Comparison of ENCODE assay signal across 15 cellular contexts in genomic region chr6:64217721-64218603, GRCh38.
DNase-seq lines count a peak whose midpoint lies in the region; ATAC-seq and TF ChIP-seq lines count a peak whose summit lies in the region.
"Had no signal": no experiment of that assay in that cellular context is flagged by ENCODE, and none has a peak within 500 bp of the region (broad histone marks: within the 10 kb centered on the region; RNA-seq: fewer than 3 reads in every experiment).

No MANE protein-coding gene starts in this region.

- CTCF ChIA-PET in Caco-2 (lab: Charles Lee) = no interaction called here

- no peaks in the 10 kb centered on the region for H3K27me3 Mint-ChIP-seq in Caco-2 (ENCODE audit: insufficient read depth, unreplicated experiment)
- H3K27me3 Mint-ChIP-seq: activated CD4-positive, alpha-beta memory T cell treated with anti-CD3 and anti-CD28 coated beads for 36 hours had no signal

- peaks cover 15% of the 10 kb centered on the region for H3K4me1 Mint-ChIP-seq in Caco-2 (ENCODE audit: low read depth, unreplicated experiment)

- peak; percentile 65 for ATAC-seq in GM19455 (IDR thresholded peaks at IDR 0.05; ENCODE audit: unreplicated experiment)
- peak; percentile 72 for ATAC-seq in HG03460 (IDR thresholded peaks at IDR 0.05; ENCODE audit: unreplicated experiment)
- ATAC-seq: lower lobe of right lung had no signal

- POLR2A ChIA-PET in Caco-2 (lab: Charles Lee) = interaction anchor here (0.6 kb wide), 1 partner anchor 75 kb away, joined by 6 read pairs; no protein-coding TSS in a partner anchor

- H3K36me3 ChIP-seq in Caco-2 (ENCODE audit: control insufficient read depth, insufficient read depth, low read length) (no peaks in the 10 kb centered on the region), esophagus muscularis mucosa (no peaks in the 10 kb centered on the region)
- H3K36me3 ChIP-seq: ascending aorta, lower lobe of right lung had no signal

- H3K9me3 ChIP-seq in Caco-2 (no peaks in the 10 kb centered on the region), esophagus muscularis mucosa (no peaks in the 10 kb centered on the region)
- H3K9me3 ChIP-seq: ascending aorta, lower lobe of right lung had no signal

- no peak overlapping the region for H3K4me3 Mint-ChIP-seq in Caco-2 (ENCODE audit: unreplicated experiment)
- H3K4me3 Mint-ChIP-seq: activated CD4-positive, alpha-beta memory T cell treated with anti-CD3 and anti-CD28 coated beads for 36 hours had no signal

- no peak overlapping the region for H3K27ac ChIP-seq in esophagus muscularis mucosa (replicated peaks in 1 of 4)
- H3K27ac ChIP-seq: ascending aorta, lower lobe of right lung, SK-N-MC had no signal

- peak overlapping the region; percentile 45 for H3K27ac Mint-ChIP-seq in Caco-2 (ENCODE audit: unreplicated experiment)
- H3K27ac Mint-ChIP-seq: activated CD4-positive, alpha-beta memory T cell treated with anti-CD3 and anti-CD28 coated beads for 36 hours had no signal

- H3K4me3 ChIP-seq in Caco-2 (ENCODE audit: low read depth, low read length) (no peak overlapping the region), fibroblast of the aortic adventitia (ENCODE audit: low read depth, low read length) (no peak overlapping the region), esophagus muscularis mucosa (no peak overlapping the region)
- H3K4me3 ChIP-seq: ascending aorta, lower lobe of right lung, SK-N-MC had no signal

- H3K4me1 ChIP-seq in Caco-2 = peaks cover 5% of the 10 kb centered on the region; the same call in 1 of the 2 replicates
- H3K4me1 ChIP-seq in esophagus muscularis mucosa = no peaks in the 10 kb centered on the region
- H3K4me1 ChIP-seq: ascending aorta, lower lobe of right lung had no signal

- no TSS peak for BruUV-seq in Caco-2 (replicated peaks; lab: Mats Ljungman, UMichigan)

- TF ChIP-seq POLR2A in esophagus muscularis mucosa (IDR thresholded peaks at IDR 0.05; ENCODE audit: low read depth) = no peak

- H3K27me3 ChIP-seq in Caco-2 (replicated peaks; ENCODE audit: control insufficient read depth, insufficient read depth, low read length) (no peaks in the 10 kb centered on the region), esophagus muscularis mucosa (no peaks in the 10 kb centered on the region)
- H3K27me3 ChIP-seq: ascending aorta had no signal

- no peak for TF ChIP-seq EP300 in esophagus muscularis mucosa (IDR thresholded peaks at IDR 0.05)

- H3K36me3 Mint-ChIP-seq in Caco-2 (ENCODE audit: insufficient read depth, unreplicated experiment) = no peaks in the 10 kb centered on the region
- H3K36me3 Mint-ChIP-seq: activated CD4-positive, alpha-beta memory T cell treated with anti-CD3 and anti-CD28 coated beads for 36 hours had no signal

- no peaks in the 10 kb centered on the region for H3K9me3 Mint-ChIP-seq in Caco-2 (ENCODE audit: unreplicated experiment)

- no peak for TF ChIP-seq CTCF in Caco-2 (IDR thresholded peaks at IDR 0.05; ENCODE audit: insufficient read depth in 1 of 2, low read depth in 1 of 2, low read length in 1 of 2, severe bottlenecking in 1 of 2, unreplicated experiment in 1 of 2)
- no peak for TF ChIP-seq CTCF in fibroblast of the aortic adventitia (IDR thresholded peaks at IDR 0.05; ENCODE audit: insufficient read depth, low read length)
- TF ChIP-seq CTCF in esophagus muscularis mucosa (IDR thresholded peaks at IDR 0.05) = no peak

- 59% methylated on average over 1 of the region's 1 CpG for WGBS in esophagus muscularis mucosa

- intact Hi-C loops in Caco-2 (cut with micrococcal nuclease; ENCODE audit: unreplicated experiment) (no loop called here), esophagus muscularis mucosa (cut with DNase I) (no loop called here)

- DNase-seq in Caco-2 (no peak), fibroblast of the aortic adventitia (ENCODE audit: low read depth) (peak; percentile 38), retina (no peak), putamen (ENCODE audit: low spot score) (no peak), mucosa of gallbladder (ENCODE audit: low spot score) (no peak), esophagus muscularis mucosa (ENCODE audit: extremely low spot score) (no peak)
- DNase-seq: activated CD4-positive, alpha-beta memory T cell treated with anti-CD3 and anti-CD28 coated beads for 36 hours; AML-193; Kasumi-1; lower lobe of right lung; NCI-H446 treated with DMSO at 0.1 percent for 48 hours had no signal
